In genomic region chr19:1913781-1914577, GRCh38 we compare ENCODE assay signal across 17 cellular contexts. TPM values are rescaled to one million over a fixed set of nuclear protein-coding genes. Genes with fewer than 3 reads are reported as not detected.
DNase-seq lines count a peak whose midpoint lies in the region; TF ChIP-seq lines count a peak whose summit lies in the region.
"Had no signal": no experiment of that assay in that cellular context is flagged by ENCODE, and none has a peak within 500 bp of the region (broad histone marks: within the 10 kb centered on the region; RNA-seq: fewer than 3 reads in every experiment).

No MANE protein-coding gene starts in this region.

- DNase-seq in NT2/D1 (ENCODE audit: low read depth, low spot score) = no peak
- no peak for DNase-seq in endothelial cell (ENCODE audit: low spot score)
- DNase-seq in kidney tubule cell (ENCODE audit: low spot score) = peak; percentile 39
- no peak for DNase-seq in mesenteric fat pad (ENCODE audit: low spot score)
- no peak for DNase-seq in NCI-H2029 (lab: John Stamatoyannopoulos, UW)
- no peak for DNase-seq in NCI-H748 (lab: John Stamatoyannopoulos, UW; ENCODE audit: unreplicated experiment)
- DNase-seq in OCI-M1 (lab: John Stamatoyannopoulos, UW) = no peak
- DNase-seq: COR-L47, KBM-7, NCI-H1092, NCI-H345, NCI-H69, PC-9, Right ventricle myocardium superior had no signal

- H3K4me1 ChIP-seq in BLaER1 = peaks cover 41% of the 10 kb centered on the region
- peaks cover 24% of the 10 kb centered on the region for H3K4me1 ChIP-seq in NT2/D1 (ENCODE audit: insufficient read depth, insufficient read length)
- H3K4me1 ChIP-seq: HAP-1 had no signal

- H3K36me3 Mint-ChIP-seq in endothelial cell (ENCODE audit: low read depth, unreplicated experiment) = peaks cover 3% of the 10 kb centered on the region

- H3K27me3 Mint-ChIP-seq in endothelial cell (ENCODE audit: unreplicated experiment) = peaks cover 5% of the 10 kb centered on the region

- peaks cover 4% of the 10 kb centered on the region for H3K4me1 Mint-ChIP-seq in endothelial cell (ENCODE audit: unreplicated experiment)

- no peak overlapping the region for H3K4me3 ChIP-seq in BLaER1
- H3K4me3 ChIP-seq in NT2/D1 (ENCODE audit: insufficient read length, low read depth) = no peak overlapping the region
- H3K4me3 ChIP-seq: HAP-1, PC-9 had no signal

- peak overlapping the region; percentile 37 for H3K4me3 Mint-ChIP-seq in endothelial cell (ENCODE audit: unreplicated experiment)
- H3K4me3 Mint-ChIP-seq: CD14-positive monocyte had no signal

- no peak for TF ChIP-seq CTCF in endothelial cell (IDR thresholded peaks at IDR 0.05; ENCODE audit: unreplicated experiment)

- H3K27me3 ChIP-seq in BLaER1 (no peaks in the 10 kb centered on the region), NT2/D1 (ENCODE audit: insufficient read depth, insufficient read length) (no peaks in the 10 kb centered on the region)

- no peak overlapping the region for H3K27ac Mint-ChIP-seq in endothelial cell (ENCODE audit: unreplicated experiment)
- H3K27ac Mint-ChIP-seq: CD14-positive monocyte had no signal

- peaks cover 87% of the 10 kb centered on the region for H4K20me1 ChIP-seq in BLaER1

- H3K9me3 Mint-ChIP-seq in endothelial cell (ENCODE audit: unreplicated experiment) = no peaks in the 10 kb centered on the region

- H3K36me3 ChIP-seq in BLaER1 (peaks cover 69% of the 10 kb centered on the region), NT2/D1 (ENCODE audit: insufficient read depth, insufficient read length, low read length) (peaks cover 78% of the 10 kb centered on the region)

- peak overlapping the region; percentile 28; the same call in 1 of the 2 replicates for H3K4me2 ChIP-seq in BLaER1
- H3K4me2 ChIP-seq: PC-9 had no signal

- H3K9me3 ChIP-seq in BLaER1 (no peaks in the 10 kb centered on the region), NT2/D1 (ENCODE audit: insufficient read depth, low read length) (no peaks in the 10 kb centered on the region)
- H3K9me3 ChIP-seq: HAP-1 had no signal

- H3K9ac ChIP-seq in BLaER1 = no peak overlapping the region
- H3K9ac ChIP-seq in NT2/D1 (ENCODE audit: insufficient read length, low read depth) = peak overlapping the region; percentile 67

- 0 out of 2 replicates have a peak overlapping the region, but pooled peaks have one; percentile 22 for H3K27ac ChIP-seq in BLaER1
- H3K27ac ChIP-seq: PC-9 had no signal

RNA-seq across cellular contexts. Expression of gene ADAT3, which starts 8.8 kb away (rescaled TPM):
- total RNA-seq in endothelial cell (ENCODE audit: unreplicated experiment) (10.5 TPM), mesenteric fat pad (6.1 TPM)

RNA-seq across cellular contexts. Expression of gene SCAMP4, which starts 8.8 kb away (rescaled TPM):
- 71.8 TPM for total RNA-seq in endothelial cell (ENCODE audit: unreplicated experiment)
- 48.4 TPM for total RNA-seq in mesenteric fat pad

RNA-seq across cellular contexts. Expression of gene CSNK1G2, which starts 27.0 kb away (rescaled TPM):
- total RNA-seq in endothelial cell (ENCODE audit: unreplicated experiment) = 110 TPM
- total RNA-seq in mesenteric fat pad = 53.4 TPM

RNA-seq across cellular contexts. Expression of gene ABHD17A, which starts 28.7 kb away (rescaled TPM):
- total RNA-seq in endothelial cell (ENCODE audit: unreplicated experiment) = 283 TPM
- total RNA-seq in mesenteric fat pad = 67.2 TPM

RNA-seq across cellular contexts. Expression of gene KLF16, which starts 50.6 kb away (rescaled TPM):
- total RNA-seq in endothelial cell (ENCODE audit: unreplicated experiment) (19.9 TPM), mesenteric fat pad (19.0 TPM)
